Comparison of ENCODE assay signal across 8 cellular contexts in genomic region chr21:45405271-45405818, GRCh38. TPM values are rescaled to one million over a fixed set of nuclear protein-coding genes. Genes with fewer than 3 reads are reported as not detected.
A peak's percentile ranks its signal among the peaks of the same experiment; 100 is the strongest.
DNase-seq lines count a peak whose midpoint lies in the region; ATAC-seq, FAIRE-seq and TF ChIP-seq lines count a peak whose summit lies in the region.

No MANE protein-coding gene starts in this region.

- peak overlapping the region in 1 of 2 experiments; percentile 45; a peak in 2 of 5 replicates for H3K4me3 Mint-ChIP-seq in H9
- no peak overlapping the region for H3K4me3 Mint-ChIP-seq in activated T-cell treated with anti-CD3 and anti-CD28 coated beads, Interleukin-2, amount 50 U/mL, for 4 hours

- no peak for TF ChIP-seq CTCF in H9 (conservative IDR thresholded peaks at IDR 0.05)

- H3K27ac Mint-ChIP-seq in H9: no peak overlapping the region

- no peak overlapping the region for H3T11ph ChIP-seq in H9 (ENCODE audit: low read length)

- H3K9ac ChIP-seq in H9 (ENCODE audit: extremely low read depth, insufficient read length, low read length): no peak overlapping the region

- H3K4me1 ChIP-seq in H9 (ENCODE audit: insufficient read depth, low read length): peaks cover 15% of the 10 kb centered on the region; the same call in 1 of the 2 replicates
- no peaks in the 10 kb centered on the region for H3K4me1 ChIP-seq in small intestine (ENCODE audit: control insufficient read depth in 2 of 2, insufficient read depth in 1 of 2, low read depth in 1 of 2, low read length in 1 of 2)

- DNase-seq in H9 (no peak), hepatic stellate cell (ENCODE audit: low spot score) (peak; percentile 88), small intestine (no peak), ureter (ENCODE audit: low spot score) (no peak)
- DNase-seq in activated T-cell treated with anti-CD3 and anti-CD28 coated beads, Interleukin-2, amount 50 U/mL, for 4 hours: no peak

- no peak overlapping the region for H2BK12ac ChIP-seq in H9 (ENCODE audit: insufficient read length, low read depth, low read length)

- no peak overlapping the region for H2BK5ac ChIP-seq in H9 (ENCODE audit: insufficient read length, low read length)

- H3K4me2 ChIP-seq in H9 (ENCODE audit: insufficient read depth, insufficient read length, low read length): no peak overlapping the region

- H2BK20ac ChIP-seq in H9 (ENCODE audit: low read depth, low read length, poor library complexity, severe bottlenecking): no peak overlapping the region

- no peak overlapping the region for H3K4ac ChIP-seq in H9 (ENCODE audit: low read depth, low read length)

- H3K27me3 ChIP-seq in H9 (ENCODE audit: insufficient read depth, low read length) (no peaks in the 10 kb centered on the region), small intestine (ENCODE audit: control insufficient read depth in 2 of 2, insufficient read depth in 2 of 2, low read length in 2 of 2) (peaks cover 3 to 5% of the 10 kb centered on the region in 2 donors)

- peaks cover 2% of the 10 kb centered on the region for H4K20me1 ChIP-seq in H9 (ENCODE audit: control insufficient read depth, insufficient read depth, insufficient read length)

- no CpG with 5 or more reads among the region's 86 CpGs for WGBS in H9 (ENCODE audit: extremely low coverage, insufficient read length, low lambda C conversion rate)
- WGBS in small intestine, 3 donors: 0 to 2% (median 1%) methylated on average over 18 to 86 of the region's 86 CpGs

- peaks cover 50% of the 10 kb centered on the region in 2 experiments for H3K4me1 Mint-ChIP-seq in H9
- peaks cover 17% of the 10 kb centered on the region for H3K4me1 Mint-ChIP-seq in activated T-cell treated with anti-CD3 and anti-CD28 coated beads, Interleukin-2, amount 50 U/mL, for 4 hours (ENCODE audit: low read depth)

- no peak overlapping the region for H2AK5ac ChIP-seq in H9 (ENCODE audit: insufficient read length, low read length)

- no peak overlapping the region for H4K8ac ChIP-seq in H9 (replicated peaks; ENCODE audit: insufficient read length, low read depth, low read length)

- H2BK15ac ChIP-seq in H9 (ENCODE audit: low read depth, low read length): no peak overlapping the region

- no peak overlapping the region for H2BK120ac ChIP-seq in H9 (ENCODE audit: low read depth, low read length, poor library complexity, severe bottlenecking)

- H3K27me3 Mint-ChIP-seq in H9 (ENCODE audit: low read depth): peaks cover 24% of the 10 kb centered on the region
- peaks cover 59% of the 10 kb centered on the region for H3K27me3 Mint-ChIP-seq in activated T-cell treated with anti-CD3 and anti-CD28 coated beads, Interleukin-2, amount 50 U/mL, for 4 hours (ENCODE audit: low read depth)

- H3K23me2 ChIP-seq in H9 (ENCODE audit: insufficient read length, low read depth, low read length, poor library complexity, severe bottlenecking): peaks cover 10% of the 10 kb centered on the region

- no peak overlapping the region for H4K91ac ChIP-seq in H9 (ENCODE audit: insufficient read length, low read depth, low read length)

- ATAC-seq in activated T-cell treated with anti-CD3 and anti-CD28 coated beads, Interleukin-2, amount 50 U/mL, for 4 hours: peak; percentile 26 to 28
- no peak for ATAC-seq in HG02588 (IDR thresholded peaks at IDR 0.05; ENCODE audit: unreplicated experiment)
- no peak for ATAC-seq in GM19035 (IDR thresholded peaks at IDR 0.05; ENCODE audit: unreplicated experiment)
- no peak for ATAC-seq in GM19023 (IDR thresholded peaks at IDR 0.05; ENCODE audit: unreplicated experiment)

- no peak overlapping the region for H3K18ac ChIP-seq in H9 (ENCODE audit: insufficient read length, low read depth, low read length)

- FAIRE-seq in small intestine (lab: Jason Lieb, UNC): no peak

- H3K14ac ChIP-seq in H9 (ENCODE audit: insufficient read depth, low read length): peak overlapping the region; percentile 63

- peaks cover 11 to 13% of the 10 kb centered on the region in 2 experiments for H3K9me3 Mint-ChIP-seq in H9
- H3K9me3 Mint-ChIP-seq in activated T-cell treated with anti-CD3 and anti-CD28 coated beads, Interleukin-2, amount 50 U/mL, for 4 hours: peaks cover 8% of the 10 kb centered on the region

- no peak overlapping the region for H3K23ac ChIP-seq in H9 (ENCODE audit: insufficient read length, low read depth, low read length)

- no peaks in the 10 kb centered on the region for H3K79me1 ChIP-seq in H9 (ENCODE audit: insufficient read depth, low read depth, low read length, poor library complexity, severe bottlenecking)

- H4K5ac ChIP-seq in H9 (ENCODE audit: insufficient read length, low read depth, low read length): no peak overlapping the region

- H2AFZ ChIP-seq in H9 (ENCODE audit: low read length): no peak overlapping the region

- peaks cover 4 to 26% (median 11%) of the 10 kb centered on the region in 3 experiments for H3K36me3 Mint-ChIP-seq in H9 (ENCODE audit: insufficient read depth in 1 of 3, low read depth in 3 of 3)
- no peaks in the 10 kb centered on the region for H3K36me3 Mint-ChIP-seq in activated T-cell treated with anti-CD3 and anti-CD28 coated beads, Interleukin-2, amount 50 U/mL, for 4 hours (ENCODE audit: insufficient read depth)

- peak overlapping the region; percentile 38 to 57 for H3K4me3 ChIP-seq in small intestine (ENCODE audit: low read depth in 1 of 2, low read length in 2 of 2)

- H3K79me2 ChIP-seq in H9 (ENCODE audit: insufficient read depth, low read length): peaks cover 29% of the 10 kb centered on the region; the same call in 1 of the 2 replicates

- H3K27ac ChIP-seq in H9 (ENCODE audit: insufficient read length, low read depth, low read length) (no peak overlapping the region), small intestine (ENCODE audit: low read depth in 1 of 2, low read length in 1 of 2) (peak overlapping the region; percentile 17 to 78)

- H3K36me3 ChIP-seq in small intestine (ENCODE audit: control insufficient read depth in 2 of 2, insufficient read depth in 2 of 2, low read length in 2 of 2): no peaks in the 10 kb centered on the region

- H3K56ac ChIP-seq in H9 (ENCODE audit: insufficient read length, low read depth, low read length): no peak overlapping the region

- H3K9me3 ChIP-seq in H9 (ENCODE audit: control insufficient read depth, low read depth, low read length): no peaks in the 10 kb centered on the region
- no peaks in the 10 kb centered on the region for H3K9me3 ChIP-seq in small intestine (ENCODE audit: control insufficient read depth, low read depth)

RNA-seq across cellular contexts. Expression of gene COL18A1, which starts 0.4 kb away (rescaled TPM):
- total RNA-seq in H9 (2021) (232 and 234 TPM in 2 replicates), ureter (90.4 TPM)
- total RNA-seq in activated T-cell treated with anti-CD3 and anti-CD28 coated beads, Interleukin-2, amount 50 U/mL, for 4 hours: 10 to 100 TPM; 15.0 to 19.9 (median 15.4) TPM
- polyA plus RNA-seq in small intestine: 10 to 100 TPM in 1 of 3 donors, 1 to 10 TPM in 2; 2.2 to 34.3 (median 5.7) TPM

Comparison
In these comparisons a context has a peak if more than half of its experiments do, and no peak if none do; other contexts are left out.
1. ATAC-seq: peak in activated T-cell treated with anti-CD3 and anti-CD28 coated beads, Interleukin-2, amount 50 U/mL, for 4 hours (2 of 2); none in HG02588 (single experiment), GM19035 (single experiment) and GM19023 (single experiment).